ENCODE assay signal across 15 cellular contexts in the genomic region with DNA sequence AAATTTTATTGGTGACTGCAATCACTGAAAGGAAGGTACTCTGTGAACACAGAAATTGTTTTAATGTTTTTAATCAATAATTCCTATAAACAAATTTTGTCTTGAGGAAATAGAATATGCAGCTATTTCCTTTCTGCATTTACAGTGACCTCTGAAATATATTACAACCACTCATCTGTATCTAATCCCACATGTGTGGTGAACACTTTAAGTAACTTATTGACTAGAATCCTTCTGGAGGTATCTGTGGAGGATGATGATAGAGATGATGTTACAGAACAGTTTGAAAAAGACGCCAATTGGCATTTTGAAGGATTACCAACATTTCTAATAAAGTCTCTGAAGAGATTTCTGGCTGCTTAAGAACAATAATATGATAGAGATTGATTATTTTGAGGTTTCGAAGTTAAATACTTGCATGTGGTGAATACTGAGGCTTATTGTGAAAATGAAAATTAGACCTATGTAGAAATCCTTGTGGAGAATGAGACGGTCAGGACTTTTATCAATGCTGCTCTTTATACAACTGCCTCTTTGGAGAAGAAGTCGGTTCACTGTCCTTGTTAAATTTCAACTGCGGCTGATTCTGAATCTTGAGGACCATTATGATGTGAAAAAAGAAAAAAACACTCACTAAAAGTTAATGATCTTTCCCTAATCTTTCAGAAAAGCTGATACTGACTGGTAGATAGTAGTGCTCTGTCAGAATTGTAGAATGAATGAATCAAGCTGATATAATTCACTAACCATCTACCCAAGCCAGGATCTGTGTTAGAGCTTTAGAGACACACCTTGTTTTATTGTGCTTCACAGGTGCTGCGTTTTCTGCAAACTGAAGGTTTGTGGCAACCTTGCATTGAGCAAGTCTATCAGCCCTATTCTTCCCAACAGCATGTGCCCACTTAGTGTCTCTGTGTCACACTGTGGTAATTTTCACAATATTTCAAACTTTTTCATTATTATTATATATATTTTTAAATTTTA.
A peak's percentile ranks its signal among the peaks of the same experiment; 100 is the strongest.
DNase-seq lines count a peak whose midpoint lies in the region; ATAC-seq and TF ChIP-seq lines count a peak whose summit lies in the region.
"Had no signal": no experiment of that assay in that cellular context is flagged by ENCODE, and none has a peak within 500 bp of the region (broad histone marks: within the 10 kb centered on the region; RNA-seq: fewer than 3 reads in every experiment).

No MANE protein-coding gene starts in this region.

- CTCF ChIA-PET in activated CD4-positive, alpha-beta memory T cell treated with anti-CD3 and anti-CD28 coated beads, Interleukin-2, amount 10 ng/mL, durations not matched to agents 7 days and 5 days (lab: Charles Lee): no interaction called here

- TF ChIP-seq CTCF in DND-41 (IDR thresholded peaks at IDR 0.05; ENCODE audit: borderline replicate concordance, extremely low read depth, low read length, poor library complexity, severe bottlenecking): no peak

- no peaks in the 10 kb centered on the region for H3K36me3 Mint-ChIP-seq in activated CD4-positive, alpha-beta memory T cell treated with anti-CD3 and anti-CD28 coated beads, Interleukin-2, amount 10 ng/mL, durations not matched to agents 7 days and 5 days (ENCODE audit: low read depth)
- H3K36me3 Mint-ChIP-seq: activated naive CD8-positive, alpha-beta T cell had no signal

- H3K4me1 ChIP-seq in DND-41 (ENCODE audit: insufficient read depth, low read length): peaks cover 39% of the 10 kb centered on the region

- H3K4me3 ChIP-seq in DND-41 (ENCODE audit: low read depth in 1 of 2, low read length in 2 of 2): no peak overlapping the region
- H3K4me3 ChIP-seq: esophagus muscularis mucosa had no signal

- no peaks in the 10 kb centered on the region for H3K9me3 Mint-ChIP-seq in activated CD4-positive, alpha-beta memory T cell treated with anti-CD3 and anti-CD28 coated beads, Interleukin-2, amount 10 ng/mL, durations not matched to agents 7 days and 5 days

- POLR2A ChIA-PET in activated CD4-positive, alpha-beta memory T cell treated with anti-CD3 and anti-CD28 coated beads, Interleukin-2, amount 10 ng/mL, durations not matched to agents 7 days and 5 days (lab: Charles Lee): no interaction called here

- no peak for DNase-seq in DND-41
- peak; percentile 53 for DNase-seq in OCI-M1 (lab: John Stamatoyannopoulos, UW)
- peak; percentile 71 for DNase-seq in glomerular visceral epithelial cell (ENCODE audit: extremely low spot score)
- DNase-seq in renal cortical epithelial cell (ENCODE audit: low read depth): peak; percentile 82
- DNase-seq in activated CD4-positive, alpha-beta memory T cell treated with anti-CD3 and anti-CD28 coated beads, Interleukin-2, amount 10 ng/mL, durations not matched to agents 7 days and 5 days: no peak
- DNase-seq: activated CD8-positive, alpha-beta memory T cell treated with anti-CD3 and anti-CD28 coated beads, Interleukin-2, amount 50 U/mL, for 4 hours; cerebellar nuclear complex; IMR-90; NCI-H1436 treated with DMSO at 0.1 percent for 48 hours; NCI-H524; Right ventricle myocardium superior had no signal

- no peaks in the 10 kb centered on the region for H3K79me2 ChIP-seq in DND-41 (ENCODE audit: insufficient read depth, low read length)

- peak overlapping the region; percentile 82 for H3K27ac ChIP-seq in DND-41 (ENCODE audit: low read length)

- peak overlapping the region; percentile 58 for H3K9ac ChIP-seq in DND-41 (ENCODE audit: low read depth, low read length)

- no peak overlapping the region for H3K27ac Mint-ChIP-seq in activated CD4-positive, alpha-beta memory T cell treated with anti-CD3 and anti-CD28 coated beads, Interleukin-2, amount 10 ng/mL, durations not matched to agents 7 days and 5 days

- H3K36me3 ChIP-seq in DND-41 (ENCODE audit: insufficient read depth, low read length): no peaks in the 10 kb centered on the region
- H3K36me3 ChIP-seq: esophagus muscularis mucosa had no signal

- peaks cover 3% of the 10 kb centered on the region for H3K27me3 Mint-ChIP-seq in activated CD4-positive, alpha-beta memory T cell treated with anti-CD3 and anti-CD28 coated beads, Interleukin-2, amount 10 ng/mL, durations not matched to agents 7 days and 5 days
- H3K27me3 Mint-ChIP-seq: activated naive CD8-positive, alpha-beta T cell had no signal

- no peaks in the 10 kb centered on the region for H3K27me3 ChIP-seq in DND-41 (ENCODE audit: insufficient read depth, low read length, poor library complexity)
- H3K27me3 ChIP-seq: esophagus muscularis mucosa had no signal

- H3K9me3 ChIP-seq in DND-41 (ENCODE audit: insufficient read depth, low read length, severe bottlenecking): no peaks in the 10 kb centered on the region
- H3K9me3 ChIP-seq: esophagus muscularis mucosa had no signal

- H3K4me3 Mint-ChIP-seq in activated CD4-positive, alpha-beta memory T cell treated with anti-CD3 and anti-CD28 coated beads, Interleukin-2, amount 10 ng/mL, durations not matched to agents 7 days and 5 days: no peak overlapping the region

- ATAC-seq in DND-41 (ENCODE audit: insufficient read depth, low read depth): no peak
- no peak for ATAC-seq in esophagus mucosa
- no peak for ATAC-seq in HG03565 (IDR thresholded peaks at IDR 0.05; ENCODE audit: unreplicated experiment)

- peak overlapping the region; percentile 61 for H3K4me2 ChIP-seq in DND-41 (ENCODE audit: insufficient read depth, low read length)

- H2AFZ ChIP-seq in DND-41 (ENCODE audit: low read depth, low read length): peak overlapping the region; percentile 68

- H3K4me1 Mint-ChIP-seq in activated CD4-positive, alpha-beta memory T cell treated with anti-CD3 and anti-CD28 coated beads, Interleukin-2, amount 10 ng/mL, durations not matched to agents 7 days and 5 days: peaks cover 34% of the 10 kb centered on the region

- no peaks in the 10 kb centered on the region for H4K20me1 ChIP-seq in DND-41 (ENCODE audit: insufficient read depth, low read length)

Comparison
In these comparisons a context has a peak if more than half of its experiments do, and no peak if none do; other contexts are left out.
1. DNase-seq: peak in OCI-M1 (single experiment), glomerular visceral epithelial cell (single experiment) and renal cortical epithelial cell (single experiment); none in DND-41 (single experiment) and activated CD4-positive, alpha-beta memory T cell treated with anti-CD3 and anti-CD28 coated beads, Interleukin-2, amount 10 ng/mL, durations not matched to agents 7 days and 5 days (single experiment).